8 cellular contexts compared by ENCODE assay signal in genomic region chr17:39737761-39738567, GRCh38. TPM values are rescaled to one million over a fixed set of nuclear protein-coding genes. Genes with fewer than 3 reads are reported as not detected.
DNase-seq lines count a peak whose midpoint lies in the region; ATAC-seq, FAIRE-seq and TF ChIP-seq lines count a peak whose summit lies in the region.

Gene GRB7, plus strand, starts transcription at chr17:39737938. Its CDS starts 4,364 bp downstream, at chr17:39742302.

- peaks cover under 1 to 4% of the 10 kb centered on the region in 2 donors for H3K36me3 ChIP-seq in mucosa of rectum (ENCODE audit: control insufficient read depth in 2 of 2, insufficient read depth in 2 of 2, low read length in 2 of 2)

- no peaks in the 10 kb centered on the region for H3K9me3 ChIP-seq in mucosa of rectum (ENCODE audit: control insufficient read depth in 2 of 2, low read length in 2 of 2)

- H3K9me3 Mint-ChIP-seq in effector memory CD8-positive, alpha-beta T cell, result no peaks in the 10 kb centered on the region

- H3K4me1 Mint-ChIP-seq in effector memory CD8-positive, alpha-beta T cell (ENCODE audit: low read depth in 2 of 2), result peaks cover 4 to 6% of the 10 kb centered on the region in 2 donors

- TF ChIP-seq POLR2A in GM12892 (IDR thresholded peaks at IDR 0.05; ENCODE audit: low read depth, low read length), result no peak

- peak within 1 kb of the TSS; percentile 94 to 95 for H3K27ac ChIP-seq in mucosa of rectum (ENCODE audit: low read depth in 2 of 2, low read length in 2 of 2)

- H3K4me1 ChIP-seq in mucosa of rectum (ENCODE audit: control insufficient read depth in 2 of 2, insufficient read depth in 2 of 2, low read length in 2 of 2), result peaks cover 17 to 34% of the 10 kb centered on the region in 2 donors

- H3K9ac ChIP-seq in mucosa of rectum (ENCODE audit: low read depth in 1 of 2, low read length in 2 of 2), result peak within 1 kb of the TSS; percentile 85

- H3K27me3 Mint-ChIP-seq in effector memory CD8-positive, alpha-beta T cell, result peaks cover 26 to 67% of the 10 kb centered on the region in 2 donors

- peak; percentile 33 for FAIRE-seq in GM12892 (lab: Jason Lieb, UNC)
- no peak for FAIRE-seq in HTR-8/SVneo (lab: Jason Lieb, UNC)

- H3K36me3 Mint-ChIP-seq in effector memory CD8-positive, alpha-beta T cell (ENCODE audit: insufficient read depth), result peaks cover 4% of the 10 kb centered on the region

- H3K27ac Mint-ChIP-seq in effector memory CD8-positive, alpha-beta T cell, result peak within 1 kb of the TSS; percentile 51 to 78

- H3K27me3 ChIP-seq in mucosa of rectum (ENCODE audit: control insufficient read depth in 2 of 2, insufficient read depth in 2 of 2, low read length in 2 of 2), result peaks cover 0 to 9% of the 10 kb centered on the region in 2 donors

- DNase-seq in GM12892 (ENCODE audit: insufficient read length), result no peak
- peak; percentile 81 for DNase-seq in NCI-H510A (lab: John Stamatoyannopoulos, UW)
- DNase-seq in effector memory CD8-positive, alpha-beta T cell, result no peak
- no peak for DNase-seq in HTR-8/SVneo (ENCODE audit: insufficient read length, low spot score)
- DNase-seq in hypothalamus (lab: John Stamatoyannopoulos, UW), result no peak

- no peak for ATAC-seq in effector memory CD8-positive, alpha-beta T cell (replicated peaks)
- no peak for ATAC-seq in HG02870 (IDR thresholded peaks at IDR 0.05; ENCODE audit: unreplicated experiment)
- ATAC-seq in HG02884 (IDR thresholded peaks at IDR 0.05; ENCODE audit: unreplicated experiment), result no peak

- H3K4me3 Mint-ChIP-seq in effector memory CD8-positive, alpha-beta T cell, result peak within 1 kb of the TSS; percentile 19 to 61

- peak within 1 kb of the TSS; percentile 71 to 81 for H3K4me3 ChIP-seq in mucosa of rectum (ENCODE audit: low read length in 2 of 2)

RNA-seq across cellular contexts. Expression of gene GRB7, which starts in this region (rescaled TPM):
- polyA plus RNA-seq in GM12892 (2012; ENCODE audit: missing spikeins), result not detected
